In genomic region chr16:64627781-64628180, GRCh38 we compare ENCODE assay signal across 1 cellular context.
TF ChIP-seq lines count a peak whose summit lies in the region.

No MANE protein-coding gene starts in this region.

TF ChIP-seq in H1, 55 proteins besides CTCF, POLR2A, EP300 and RAD21:
- TF ChIP-seq MAX (IDR thresholded peaks at IDR 0.05) (no peak), JUN (IDR thresholded peaks at IDR 0.05; ENCODE audit: low read depth, low read length) (no peak), CREB1 (IDR thresholded peaks at IDR 0.05) (no peak), SRF (IDR thresholded peaks at IDR 0.05; ENCODE audit: low read depth, low read length) (no peak), JUND (IDR thresholded peaks at IDR 0.05; ENCODE audit: low read length) (no peak), RXRA (IDR thresholded peaks at IDR 0.05; ENCODE audit: insufficient read depth, low read depth, low read length) (no peak), PHF8 (conservative IDR thresholded peaks at IDR 0.05; ENCODE audit: low read depth, low read length) (no peak), HDAC6 (IDR thresholded peaks at IDR 0.05; ENCODE audit: low read depth, low read length) (no peak), SP1 (IDR thresholded peaks at IDR 0.05; ENCODE audit: low read depth, low read length) (no peak), NANOG (IDR thresholded peaks at IDR 0.05; ENCODE audit: insufficient read depth, low read depth, low read length, poor library complexity, severe bottlenecking) (no peak), SUZ12 (IDR thresholded peaks at IDR 0.05; ENCODE audit: low read length) (no peak), TBP (IDR thresholded peaks at IDR 0.05; ENCODE audit: low read depth, low read length) (no peak)
- TF ChIP-seq, protein P1, sequence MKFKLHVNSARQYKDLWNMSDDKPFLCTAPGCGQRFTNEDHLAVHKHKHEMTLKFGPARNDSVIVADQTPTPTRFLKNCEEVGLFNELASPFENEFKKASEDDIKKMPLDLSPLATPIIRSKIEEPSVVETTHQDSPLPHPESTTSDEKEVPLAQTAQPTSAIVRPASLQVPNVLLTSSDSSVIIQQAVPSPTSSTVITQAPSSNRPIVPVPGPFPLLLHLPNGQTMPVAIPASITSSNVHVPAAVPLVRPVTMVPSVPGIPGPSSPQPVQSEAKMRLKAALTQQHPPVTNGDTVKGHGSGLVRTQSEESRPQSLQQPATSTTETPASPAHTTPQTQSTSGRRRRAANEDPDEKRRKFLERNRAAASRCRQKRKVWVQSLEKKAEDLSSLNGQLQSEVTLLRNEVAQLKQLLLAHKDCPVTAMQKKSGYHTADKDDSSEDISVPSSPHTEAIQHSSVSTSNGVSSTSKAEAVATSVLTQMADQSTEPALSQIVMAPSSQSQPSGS (IDR thresholded peaks at IDR 0.05; ENCODE audit: low read length), result no peak
